ENCODE assay signal across 13 cellular contexts in genomic region chr4:113502476-113502875, GRCh38.
DNase-seq lines count a peak whose midpoint lies in the region; ATAC-seq, FAIRE-seq and TF ChIP-seq lines count a peak whose summit lies in the region.
"Had no signal": no experiment of that assay in that cellular context is flagged by ENCODE, and none has a peak within 500 bp of the region (broad histone marks: within the 10 kb centered on the region; RNA-seq: fewer than 3 reads in every experiment).

No MANE protein-coding gene starts in this region.

- H3K27ac ChIP-seq in IMR-90 (ENCODE audit: insufficient read depth, low read length), result no peak overlapping the region

- H3K9ac ChIP-seq in IMR-90 (ENCODE audit: low read depth, low read length), result no peak overlapping the region

- CTCF ChIA-PET in IMR-90 (lab: Yijun Ruan, JAX), result no interaction called here

- dilution Hi-C loops in IMR-90 (cut with HindIII; ENCODE audit: low sequenced_read_pairs, unreplicated experiment), result no loop called here

- no peaks in the 10 kb centered on the region for H3K27me3 ChIP-seq in IMR-90 (ENCODE audit: control insufficient read depth, insufficient read depth, low read length)

- no peaks in the 10 kb centered on the region; the same call in 1 of the 2 replicates for H3K4me1 ChIP-seq in IMR-90 (ENCODE audit: control insufficient read depth, insufficient read depth, low read length)

- H3K23ac ChIP-seq in IMR-90 (ENCODE audit: low read depth, low read length), result no peak overlapping the region

- H2BK5ac ChIP-seq in IMR-90 (ENCODE audit: low read depth, low read length, poor library complexity, severe bottlenecking), result no peak overlapping the region

- no peak overlapping the region for H3K4me2 ChIP-seq in IMR-90 (ENCODE audit: low read depth, low read length)

- H2AFZ ChIP-seq in IMR-90 (replicated peaks; ENCODE audit: low read length, poor library complexity), result no peak overlapping the region

- ATAC-seq in IMR-90 (ENCODE audit: low read depth) (no peak), HG03175 (IDR thresholded peaks at IDR 0.05; ENCODE audit: unreplicated experiment) (no peak)

- no peak overlapping the region for H3K4ac ChIP-seq in IMR-90 (ENCODE audit: low read depth, low read length)

- POLR2A ChIA-PET in IMR-90 (lab: Charles Lee; ENCODE audit: unreplicated experiment), result no interaction called here

- peaks cover 0 to 7% of the 10 kb centered on the region in 2 experiments; a peak in 2 of 4 replicates for H3K79me1 ChIP-seq in IMR-90 (ENCODE audit: low read depth in 1 of 2, low read length in 2 of 2)

- TF ChIP-seq POLR2A in IMR-90 (IDR thresholded peaks at IDR 0.05; ENCODE audit: low read depth, low read length), result no peak

- WGBS in IMR-90 (ENCODE audit: extremely low coverage in 2 of 2, insufficient read length in 1 of 2), 2 experiments, result 100% methylated on average over 1 of the region's 1 CpG; no CpG with 5 or more reads in 1 of the 2 experiments

- no peak overlapping the region for H3K4me3 ChIP-seq in IMR-90 (ENCODE audit: insufficient read depth, low read depth, low read length)
- no peak overlapping the region for H3K4me3 ChIP-seq in epithelial cell of esophagus (ENCODE audit: low read length)

- no peak overlapping the region for H4K5ac ChIP-seq in IMR-90 (ENCODE audit: low read depth, low read length)

- H2AK5ac ChIP-seq in IMR-90 (ENCODE audit: low read depth, low read length), result no peak overlapping the region

- BruUV-seq in IMR-90 (replicated peaks; lab: Mats Ljungman, UMichigan), result no TSS peak

- no peak overlapping the region for H2AK9ac ChIP-seq in IMR-90 (replicated peaks; ENCODE audit: low read depth, low read length, poor library complexity)

- H4K8ac ChIP-seq in IMR-90 (ENCODE audit: low read depth in 2 of 2, low read length in 2 of 2), result no peak overlapping the region

- no peaks in the 10 kb centered on the region for H3K9me1 ChIP-seq in IMR-90 (ENCODE audit: insufficient read depth, low read length)

- no peaks in the 10 kb centered on the region for H4K20me1 ChIP-seq in IMR-90 (ENCODE audit: insufficient read depth, low read length)

- no peaks in the 10 kb centered on the region for H3K9me3 ChIP-seq in IMR-90 (ENCODE audit: control insufficient read depth, insufficient read depth, low read length)

- H3K36me3 ChIP-seq in IMR-90 (ENCODE audit: control insufficient read depth, insufficient read depth, low read length), result peaks cover 10% of the 10 kb centered on the region

- no peak overlapping the region for H4K91ac ChIP-seq in IMR-90 (ENCODE audit: insufficient read depth, low read depth, low read length)

- H2BK20ac ChIP-seq in IMR-90 (ENCODE audit: low read depth, low read length), result no peak overlapping the region

- no peak for TF ChIP-seq RAD21 in IMR-90 (IDR thresholded peaks at IDR 0.05; ENCODE audit: low read length)

- intact Hi-C loops in IMR-90 (cut with micrococcal nuclease), result no loop called here

- in situ Hi-C loops in IMR-90 (cut with MboI; ENCODE audit: low sequenced_read_pairs), result no loop called here

- H3K56ac ChIP-seq in IMR-90 (ENCODE audit: extremely low read depth, insufficient read depth, low read length), result no peak overlapping the region

- TF ChIP-seq CTCF in D721Med (IDR thresholded peaks at IDR 0.05; ENCODE audit: insufficient read depth, missing control alignments), result no peak
- TF ChIP-seq CTCF in IMR-90 (conservative IDR thresholded peaks at IDR 0.05; ENCODE audit: low read depth, low read length), result no peak
- TF ChIP-seq CTCF in epithelial cell of esophagus (IDR thresholded peaks at IDR 0.05; ENCODE audit: insufficient read depth, low read depth, low read length, missing control alignments), result no peak

- H2BK15ac ChIP-seq in IMR-90 (ENCODE audit: low read depth, low read length), result no peak overlapping the region

- H3K18ac ChIP-seq in IMR-90 (ENCODE audit: low read depth, low read length), result no peak overlapping the region

- no peak overlapping the region for H3K14ac ChIP-seq in IMR-90 (replicated peaks; ENCODE audit: low read depth, low read length)

- peak; percentile 55 for FAIRE-seq in D721Med (lab: Jason Lieb, UNC)

- H2BK120ac ChIP-seq in IMR-90 (ENCODE audit: low read depth, low read length), result no peak overlapping the region

- DNase-seq in D721Med (ENCODE audit: insufficient read length, low spot score) (no peak), IMR-90 (peak; percentile 50), epithelial cell of esophagus (ENCODE audit: low read depth) (peak; percentile 58), kidney tubule cell (ENCODE audit: low spot score) (peak; percentile 22), NCI-H1417 treated with DMSO at 0.1 percent for 48 hours (lab: John Stamatoyannopoulos, UW) (no peak), SW 1271 (lab: John Stamatoyannopoulos, UW) (no peak)
- no peak for DNase-seq in activated CD4-positive, alpha-beta T cell treated with anti-CD3 and anti-CD28 coated beads, Interleukin-2, amount 50 U/mL, for 48 hours
- DNase-seq: activated CD4-positive, alpha-beta T cell treated with anti-CD3 and anti-CD28 coated beads for 1 hour; activated naive CD4-positive, alpha-beta T cell treated with Interleukin-2 at 50 U/mL for 16 hours; C1 segment of cervical spinal cord; DMS53; NCI-H1105 treated with DMSO at 0.1 percent for 48 hours had no signal

TF ChIP-seq in IMR-90, 13 proteins besides CTCF, POLR2A, EP300 and RAD21:
- TF ChIP-seq CEBPB (IDR thresholded peaks at IDR 0.05; ENCODE audit: low read depth, low read length) (0 out of 2 replicates have a peak, but pooled peaks have one; percentile 30), MAZ (IDR thresholded peaks at IDR 0.05; ENCODE audit: borderline replicate concordance, low read depth, low read length) (no peak), USF2 (IDR thresholded peaks at IDR 0.05; ENCODE audit: low read depth, low read length) (no peak), MXI1 (IDR thresholded peaks at IDR 0.05; ENCODE audit: borderline replicate concordance, low read depth, low read length) (no peak)
TF ChIP-seq in IMR-90: peak in this region for 1.

Comparison
In these comparisons a context has a peak if more than half of its experiments do, and no peak if none do; other contexts are left out.
1. DNase-seq: peak in IMR-90 (single experiment), epithelial cell of esophagus (single experiment) and kidney tubule cell (single experiment); none in D721Med (single experiment), NCI-H1417 treated with DMSO at 0.1 percent for 48 hours (single experiment), activated CD4-positive, alpha-beta T cell treated with anti-CD3 and anti-CD28 coated beads, Interleukin-2, amount 50 U/mL, for 48 hours (0 of 2) and SW 1271 (0 of 2).